25 cellular contexts compared by ENCODE assay signal in genomic region chr6:87917861-87918260, GRCh38.
"Had no signal": no experiment of that assay in that cellular context is flagged by ENCODE, and none has a peak within 500 bp of the region (broad histone marks: within the 10 kb centered on the region; RNA-seq: fewer than 3 reads in every experiment).

No MANE protein-coding gene starts in this region.

- H3K4me3 Mint-ChIP-seq: activated CD4-positive, alpha-beta memory T cell treated with anti-CD3 and anti-CD28 coated beads, Interleukin-2, amount 10 ng/mL, durations not matched to agents 7 days and 5 days; activated CD4-positive, alpha-beta T cell treated with anti-CD3 and anti-CD28 coated beads, Interleukin-2, amount 10 ng/mL, durations not matched to agents 24 days and 14 days; activated naive CD8-positive, alpha-beta T cell treated with anti-CD3 and anti-CD28 coated beads, Interleukin-2, amount 50 U/mL, for 24 hours; dendritic cell treated with granulocyte-macrophage colony-stimulating factor and Interleukin-4, amounts not matched to agents 40 ng/mL and 50 ng/mL, for 4 days; natural killer cell; type B pancreatic cell had no signal

- H3K36me3 Mint-ChIP-seq: natural killer cell, type B pancreatic cell had no signal

- DNase-seq: activated CD4-positive, alpha-beta memory T cell treated with anti-CD3 and anti-CD28 coated beads, Interleukin-2, amount 10 ng/mL, durations not matched to agents 7 days and 5 days; activated CD4-positive, alpha-beta T cell treated with anti-CD3 and anti-CD28 coated beads, Interleukin-2, amount 10 ng/mL, durations not matched to agents 24 days and 14 days; activated gamma-delta T cell; activated naive CD4-positive, alpha-beta T cell treated with anti-CD3 and anti-CD28 coated beads, Interleukin-2, amount 50 U/mL, for 16 hours; activated naive CD8-positive, alpha-beta T cell treated with anti-CD3 and anti-CD28 coated beads, Interleukin-2, amount 50 U/mL, for 24 hours; anterior cingulate cortex; body of pancreas; effector CD4-positive, alpha-beta T cell; erythroblast; foreskin fibroblast; heart right ventricle; kidney; lower lobe of right lung; natural killer cell; ovary; psoas muscle; stimulated activated CD4-positive, alpha-beta T cell treated with anti-CD3 and anti-CD28 coated beads, Interleukin-4, amount 100 ng/mL, for 24 hours; stimulated activated naive CD4-positive, alpha-beta T cell treated with Interleukin-2 at 50 U/mL for 16 hours had no signal

- FAIRE-seq: kidney had no signal

- H3K9me3 ChIP-seq: body of pancreas, lower lobe of right lung, ovary, psoas muscle, thoracic aorta, vagina had no signal

- H3K27ac Mint-ChIP-seq: activated CD4-positive, alpha-beta memory T cell treated with anti-CD3 and anti-CD28 coated beads, Interleukin-2, amount 10 ng/mL, durations not matched to agents 7 days and 5 days; activated CD4-positive, alpha-beta T cell treated with anti-CD3 and anti-CD28 coated beads, Interleukin-2, amount 10 ng/mL, durations not matched to agents 24 days and 14 days; activated naive CD8-positive, alpha-beta T cell treated with anti-CD3 and anti-CD28 coated beads, Interleukin-2, amount 50 U/mL, for 24 hours; dendritic cell treated with granulocyte-macrophage colony-stimulating factor and Interleukin-4, amounts not matched to agents 40 ng/mL and 50 ng/mL, for 4 days; natural killer cell; type B pancreatic cell had no signal

- H3K9me3 Mint-ChIP-seq: activated CD4-positive, alpha-beta memory T cell treated with anti-CD3 and anti-CD28 coated beads, Interleukin-2, amount 10 ng/mL, durations not matched to agents 7 days and 5 days; activated CD4-positive, alpha-beta T cell treated with anti-CD3 and anti-CD28 coated beads, Interleukin-2, amount 10 ng/mL, durations not matched to agents 24 days and 14 days; activated naive CD8-positive, alpha-beta T cell treated with anti-CD3 and anti-CD28 coated beads, Interleukin-2, amount 50 U/mL, for 24 hours; natural killer cell; type B pancreatic cell had no signal

- H3K4me3 ChIP-seq: body of pancreas, cardiac muscle cell, heart right ventricle, lower lobe of right lung, ovary, psoas muscle, right atrium auricular region, thoracic aorta, vagina had no signal

- H3K27ac ChIP-seq: body of pancreas, cardiac muscle cell, heart right ventricle, lower lobe of right lung, ovary, psoas muscle, right atrium auricular region, thoracic aorta, vagina, VCaP had no signal

- H3K4me1 ChIP-seq: body of pancreas, lower lobe of right lung, psoas muscle, right atrium auricular region, vagina had no signal

- H3K27me3 Mint-ChIP-seq: type B pancreatic cell had no signal

- H3K36me3 ChIP-seq: cardiac muscle cell, heart right ventricle, lower lobe of right lung, ovary, right atrium auricular region, thoracic aorta, vagina had no signal

- H3K27me3 ChIP-seq: body of pancreas, cardiac muscle cell, ovary, right atrium auricular region, vagina had no signal
